ENCODE assay signal across 26 cellular contexts in the genomic region with DNA sequence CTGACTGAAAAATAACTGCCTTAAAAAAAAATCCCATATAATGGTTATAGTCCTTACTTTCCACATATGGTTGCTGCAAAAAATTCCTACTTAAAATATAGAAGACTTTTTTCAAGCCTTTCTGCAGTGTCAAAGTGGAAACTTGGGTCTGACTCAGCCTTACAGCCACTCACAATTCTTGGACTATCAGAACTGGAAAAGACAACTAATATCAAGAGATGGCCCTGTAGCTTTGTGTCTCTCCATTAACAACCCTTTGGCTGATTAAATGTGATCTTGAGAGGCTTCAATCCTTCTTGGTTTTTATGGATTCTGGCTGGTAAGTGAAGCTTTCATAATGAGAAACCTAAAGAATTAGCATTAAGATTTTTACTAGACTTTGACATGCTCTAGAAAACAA.
"Had no signal": no experiment of that assay in that cellular context is flagged by ENCODE, and none has a peak within 500 bp of the region (broad histone marks: within the 10 kb centered on the region; RNA-seq: fewer than 3 reads in every experiment).

No MANE protein-coding gene starts in this region.

- FAIRE-seq: urothelium cell line had no signal

- H3K79me2 ChIP-seq: hepatocyte had no signal

- H3K4me1 ChIP-seq: left ventricle myocardium inferior, neural progenitor cell, right atrium auricular region, right lobe of liver, stomach, testis, thyroid gland, transverse colon, upper lobe of left lung had no signal

- H2AFZ ChIP-seq: hepatocyte, neural progenitor cell had no signal

- H3K4me3 ChIP-seq: hepatocyte, left ventricle myocardium inferior, lung, neural progenitor cell, ovary, right atrium auricular region, right lobe of liver, smooth muscle cell, stomach, testis, thyroid gland, transverse colon, upper lobe of left lung had no signal

- DNase-seq: islet precursor cell; left ventricle myocardium inferior; mesendoderm; naive B cell; natural killer cell; nephron progenitor cell; ovary; right lobe of liver; stimulated activated CD4-positive, alpha-beta T cell treated with anti-CD3 and anti-CD28 coated beads, Interleukin-1b, Interleukin-23, amount 100 ng/mL, for 48 hours; stimulated activated CD4-positive, alpha-beta T cell treated with anti-CD3 and anti-CD28 coated beads, Interleukin-2, amount 100 ng/mL, for 48 hours; stimulated activated CD4-positive, alpha-beta T cell treated with anti-CD3 and anti-CD28 coated beads, Interleukin-4, amount 100 ng/mL, for 4 hours; stimulated activated CD8-positive, alpha-beta memory T cell treated with anti-CD3 and anti-CD28 coated beads, Interleukin-4, amount 100 ng/mL, for 48 hours; stimulated activated naive B cell treated with anti-CD40 and anti-IgM and Interleukin-4, amounts not matched to agents 10 μg/mL and 1 μg/mL and 100 μg/mL, for 72 hours; stimulated activated naive CD8-positive, alpha-beta T cell treated with anti-CD3 and anti-CD28 coated beads, Interleukin-15, Interleukin-2, amounts not matched to agents 100 U/mL and 50 U/mL, for 24 hours; stomach; testis; thyroid gland; transverse colon; upper lobe of left lung had no signal

- H3K27ac ChIP-seq: hepatocyte, left ventricle myocardium inferior, neural progenitor cell, neutrophil, ovary, right atrium auricular region, right lobe of liver, stomach, testis, thyroid gland, transverse colon, upper lobe of left lung had no signal

- ATAC-seq: natural killer cell; right lobe of liver; stimulated activated naive B cell treated with anti-CD40 and anti-IgM and Interleukin-4, amounts not matched to agents 10 μg/mL and 1 μg/mL and 100 μg/mL, for 72 hours; stimulated activated naive CD8-positive, alpha-beta T cell treated with anti-CD3 and anti-CD28 coated beads, Interleukin-15, Interleukin-2, amounts not matched to agents 100 U/mL and 50 U/mL, for 24 hours had no signal

- H3K36me3 ChIP-seq: neural progenitor cell, neutrophil, ovary, right atrium auricular region, right lobe of liver, thyroid gland, upper lobe of left lung had no signal

- H3K27me3 ChIP-seq: hepatocyte, neural progenitor cell, neutrophil, ovary, right atrium auricular region, right lobe of liver, stomach, testis, thyroid gland, transverse colon, upper lobe of left lung had no signal

- H3K9ac ChIP-seq: neural progenitor cell had no signal

- H3K9me3 ChIP-seq: neutrophil, ovary, right lobe of liver, testis, thyroid gland had no signal

- H3K4me2 ChIP-seq: hepatocyte, neural progenitor cell, smooth muscle cell had no signal
